10 cellular contexts compared by ENCODE assay signal in the genomic region with DNA sequence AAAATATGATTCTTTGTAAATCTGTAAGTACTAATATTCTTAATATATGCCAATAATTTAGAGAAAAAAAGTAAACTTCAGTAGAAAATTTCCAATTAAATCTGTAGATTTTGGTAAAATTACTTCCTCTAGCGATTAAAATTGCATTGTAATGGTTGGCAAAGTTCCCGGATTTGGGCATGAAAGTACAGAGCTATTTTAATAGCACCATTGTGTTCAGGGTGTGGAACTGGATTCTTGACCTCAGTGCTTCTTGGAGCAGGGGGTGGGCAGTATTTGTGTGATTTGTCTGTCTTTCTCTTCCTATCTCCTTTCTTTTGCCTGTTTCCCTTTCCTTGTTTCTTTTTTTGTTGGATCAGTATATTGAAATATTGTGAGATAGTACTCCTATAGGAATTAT.
A peak's percentile ranks its signal among the peaks of the same experiment; 100 is the strongest.
DNase-seq lines count a peak whose midpoint lies in the region; FAIRE-seq and TF ChIP-seq lines count a peak whose summit lies in the region.
"Had no signal": no experiment of that assay in that cellular context is flagged by ENCODE, and none has a peak within 500 bp of the region (broad histone marks: within the 10 kb centered on the region; RNA-seq: fewer than 3 reads in every experiment).

No MANE protein-coding gene starts in this region.

- TF ChIP-seq POLR2A in adrenal gland (IDR thresholded peaks at IDR 0.05): no peak

- no peaks in the 10 kb centered on the region for H3K9me3 Mint-ChIP-seq in osteocyte (ENCODE audit: unreplicated experiment)
- H3K9me3 Mint-ChIP-seq: central memory CD8-positive, alpha-beta T cell had no signal

- H3K4me3 ChIP-seq in adrenal gland (no peak overlapping the region), left ventricle myocardium inferior (no peak overlapping the region), small intestine (ENCODE audit: low read depth in 1 of 2, low read length in 2 of 2) (no peak overlapping the region)

- WGBS in adrenal gland, 4 donors: 1 to 10% (median 4%) methylated on average over 2 of the region's 2 CpGs
- 3 to 28% (median 9%) methylated on average over 2 of the region's 2 CpGs for WGBS in small intestine, 3 donors

- no peak for TF ChIP-seq RAD21 in Ishikawa (IDR thresholded peaks at IDR 0.05; ENCODE audit: low read depth)

- H3K27ac ChIP-seq in adrenal gland (peak overlapping the region in 1 of 5 donors; percentile 55), left ventricle myocardium inferior (replicated peaks) (peak overlapping the region; percentile 67), small intestine (ENCODE audit: low read depth in 1 of 2, low read length in 1 of 2) (no peak overlapping the region)

- no peaks in the 10 kb centered on the region for H3K36me3 ChIP-seq in adrenal gland (replicated peaks in 1 of 2)
- no peaks in the 10 kb centered on the region for H3K36me3 ChIP-seq in left ventricle myocardium inferior
- no peaks in the 10 kb centered on the region for H3K36me3 ChIP-seq in small intestine (ENCODE audit: control insufficient read depth in 2 of 2, insufficient read depth in 2 of 2, low read length in 2 of 2)

- H3K27ac Mint-ChIP-seq in osteocyte (ENCODE audit: unreplicated experiment): no peak overlapping the region

- H3K9me3 ChIP-seq in adrenal gland (replicated peaks in 1 of 3) (no peaks in the 10 kb centered on the region), left ventricle myocardium inferior (replicated peaks) (no peaks in the 10 kb centered on the region), small intestine (ENCODE audit: control insufficient read depth, low read depth) (no peaks in the 10 kb centered on the region)

- DNase-seq in adrenal gland (peak in 6 of 7 donors; percentile 30 to 50 (median 41)), left ventricle myocardium inferior (no peak), small intestine (peak; percentile 90), HTR-8/SVneo (ENCODE audit: insufficient read length, low spot score) (no peak), osteocyte (ENCODE audit: extremely low spot score, unreplicated experiment) (no peak), NCI-H128 (lab: John Stamatoyannopoulos, UW; ENCODE audit: unreplicated experiment) (no peak)
- DNase-seq: activated CD8-positive, alpha-beta memory T cell treated with anti-CD3 and anti-CD28 coated beads for 24 hours; stimulated activated CD4-positive, alpha-beta T cell treated with anti-CD3 and anti-CD28 coated beads, Interleukin-12 subunit alpha, Interleukin-12 subunit beta, amount 100 ng/mL, for 4 hours had no signal

- TF ChIP-seq EP300 in Ishikawa (IDR thresholded peaks at IDR 0.05; ENCODE audit: borderline replicate concordance): peak; percentile 48; the same call in 1 of the 2 replicates

- TF ChIP-seq CTCF in adrenal gland (IDR thresholded peaks at IDR 0.05): no peak
- no peak for TF ChIP-seq CTCF in left ventricle myocardium inferior (IDR thresholded peaks at IDR 0.05; ENCODE audit: borderline replicate concordance)
- no peak for TF ChIP-seq CTCF in osteocyte (IDR thresholded peaks at IDR 0.05)

- no peak for FAIRE-seq in small intestine (lab: Jason Lieb, UNC)
- FAIRE-seq in HTR-8/SVneo (lab: Jason Lieb, UNC): no peak

- no peak overlapping the region for H3K4me3 Mint-ChIP-seq in osteocyte (ENCODE audit: unreplicated experiment)
- H3K4me3 Mint-ChIP-seq: central memory CD8-positive, alpha-beta T cell had no signal

- peaks cover 6% of the 10 kb centered on the region for H3K4me1 Mint-ChIP-seq in osteocyte (ENCODE audit: unreplicated experiment)
- H3K4me1 Mint-ChIP-seq: central memory CD8-positive, alpha-beta T cell had no signal

- H3K27me3 ChIP-seq in adrenal gland: no peaks in the 10 kb centered on the region
- H3K27me3 ChIP-seq in left ventricle myocardium inferior (ENCODE audit: low read depth): no peaks in the 10 kb centered on the region
- no peaks in the 10 kb centered on the region for H3K27me3 ChIP-seq in small intestine (ENCODE audit: control insufficient read depth in 2 of 2, insufficient read depth in 2 of 2, low read length in 2 of 2)

- peaks cover 14% of the 10 kb centered on the region for H3K27me3 Mint-ChIP-seq in osteocyte (ENCODE audit: unreplicated experiment)
- H3K27me3 Mint-ChIP-seq: central memory CD8-positive, alpha-beta T cell had no signal

- H3K4me1 ChIP-seq in adrenal gland (replicated peaks in 1 of 2): peaks cover 22 to 29% of the 10 kb centered on the region in 2 donors
- H3K4me1 ChIP-seq in left ventricle myocardium inferior: peaks cover 23% of the 10 kb centered on the region
- H3K4me1 ChIP-seq in small intestine (ENCODE audit: control insufficient read depth in 2 of 2, insufficient read depth in 1 of 2, low read depth in 1 of 2, low read length in 1 of 2): peaks cover 0 to 3% of the 10 kb centered on the region in 2 donors

- H3K36me3 Mint-ChIP-seq in osteocyte (ENCODE audit: unreplicated experiment): no peaks in the 10 kb centered on the region

- intact Hi-C loops in adrenal gland (cut with DNase I): no loop called here
- intact Hi-C loops in left ventricle myocardium inferior (cut with micrococcal nuclease): no loop called here

TF ChIP-seq in Ishikawa, 13 proteins besides CTCF, POLR2A, EP300 and RAD21:
- TF ChIP-seq TCF12 (IDR thresholded peaks at IDR 0.05; ENCODE audit: low read depth) (0 out of 2 replicates have a peak, but pooled peaks have one; percentile 27), CREB1 (IDR thresholded peaks at IDR 0.05; ENCODE audit: low read depth) (no peak), NFIC (IDR thresholded peaks at IDR 0.05) (peak; percentile 92), FOXM1 (IDR thresholded peaks at IDR 0.05; ENCODE audit: borderline replicate concordance, low read depth) (no peak), TEAD4 (IDR thresholded peaks at IDR 0.05) (peak; percentile 87), CEBPB (IDR thresholded peaks at IDR 0.05) (no peak), TAF1 (IDR thresholded peaks at IDR 0.05; ENCODE audit: low read depth) (no peak)
- TF ChIP-seq, protein P1, sequence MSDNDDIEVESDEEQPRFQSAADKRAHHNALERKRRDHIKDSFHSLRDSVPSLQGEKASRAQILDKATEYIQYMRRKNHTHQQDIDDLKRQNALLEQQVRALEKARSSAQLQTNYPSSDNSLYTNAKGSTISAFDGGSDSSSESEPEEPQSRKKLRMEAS (IDR thresholded peaks at IDR 0.05): no peak

Comparison
In these comparisons a context has a peak if more than half of its experiments do, and no peak if none do; other contexts are left out.
1. DNase-seq: peak in adrenal gland (6 of 7) and small intestine (single experiment); none in left ventricle myocardium inferior (single experiment), HTR-8/SVneo (single experiment), osteocyte (single experiment) and NCI-H128 (single experiment).